In the genomic region with DNA sequence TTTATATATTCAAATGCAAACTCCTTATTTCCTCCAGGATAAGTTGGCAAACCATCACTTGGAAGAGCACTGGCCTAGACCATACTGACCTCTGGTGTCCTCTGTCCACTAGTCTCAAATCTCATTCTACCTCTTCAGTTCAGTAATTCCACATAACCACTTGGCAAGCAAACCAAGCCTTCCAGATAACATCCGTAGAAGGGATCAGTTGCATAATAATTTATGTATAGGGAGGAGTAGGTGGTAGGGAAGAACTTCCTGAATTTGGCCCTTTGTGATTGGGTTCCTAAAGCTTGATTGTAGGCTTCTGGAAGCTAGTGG, we compare ENCODE assay signal across 10 cellular contexts. TPM values are rescaled to one million over a fixed set of nuclear protein-coding genes. Genes with fewer than 3 reads are reported as not detected.
DNase-seq lines count a peak whose midpoint lies in the region; ATAC-seq and TF ChIP-seq lines count a peak whose summit lies in the region.
"Had no signal": no experiment of that assay in that cellular context is flagged by ENCODE, and none has a peak within 500 bp of the region (broad histone marks: within the 10 kb centered on the region; RNA-seq: fewer than 3 reads in every experiment).

No MANE protein-coding gene starts in this region.

- no peaks in the 10 kb centered on the region for H3K27me3 Mint-ChIP-seq in WTC11 (ENCODE audit: low read depth)

- no peak overlapping the region for H3K4me3 Mint-ChIP-seq in WTC11

- ATAC-seq in WTC11 (no peak), HG03378 (IDR thresholded peaks at IDR 0.05; ENCODE audit: unreplicated experiment) (no peak)

- peaks cover 49% of the 10 kb centered on the region for H3K36me3 Mint-ChIP-seq in WTC11

- H3K9me3 Mint-ChIP-seq in WTC11: no peaks in the 10 kb centered on the region

- peak overlapping the region; percentile 45 for H3K27ac Mint-ChIP-seq in WTC11

- no peak for TF ChIP-seq CTCF in WTC11 (IDR thresholded peaks at IDR 0.05)

- POLR2A ChIA-PET in WTC11 (lab: Charles Lee): no interaction called here

- peaks cover 51% of the 10 kb centered on the region for H3K4me1 Mint-ChIP-seq in WTC11

- CTCF ChIA-PET in WTC11 (lab: Charles Lee): interaction anchor here (1.1 kb wide), 1 partner anchor 11 kb away, joined by 4 read pairs; no protein-coding TSS in a partner anchor

- DNase-seq in GM04504 (ENCODE audit: low read depth) (peak; percentile 30), WTC11 (ENCODE audit: low spot score) (no peak), glomerular visceral epithelial cell (ENCODE audit: extremely low spot score) (peak; percentile 45), retina (peak; percentile 3), NOMO-1 (lab: John Stamatoyannopoulos, UW; ENCODE audit: unreplicated experiment in 2 of 2) (no peak)
- no peak for DNase-seq in stimulated activated CD4-positive, alpha-beta T cell treated with anti-CD3 and anti-CD28 coated beads, Interleukin-4, amount 100 ng/mL, for 4 hours
- DNase-seq in activated naive CD4-positive, alpha-beta T cell treated with anti-CD3 and anti-CD28 coated beads, Interleukin-2, amount 50 U/mL, for 16 hours: no peak
- DNase-seq: brain microvascular endothelial cell, Peyer's patch had no signal

TF ChIP-seq in WTC11, 78 proteins besides CTCF, POLR2A, EP300 and RAD21 (continues in another document):
- TF ChIP-seq, protein P1, sequence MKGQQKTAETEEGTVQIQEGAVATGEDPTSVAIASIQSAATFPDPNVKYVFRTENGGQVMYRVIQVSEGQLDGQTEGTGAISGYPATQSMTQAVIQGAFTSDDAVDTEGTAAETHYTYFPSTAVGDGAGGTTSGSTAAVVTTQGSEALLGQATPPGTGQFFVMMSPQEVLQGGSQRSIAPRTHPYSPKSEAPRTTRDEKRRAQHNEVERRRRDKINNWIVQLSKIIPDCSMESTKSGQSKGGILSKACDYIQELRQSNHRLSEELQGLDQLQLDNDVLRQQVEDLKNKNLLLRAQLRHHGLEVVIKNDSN (CRISPR knock-in tag; IDR thresholded peaks at IDR 0.05): no peak
- TF ChIP-seq GABPB1 (CRISPR knock-in tag; IDR thresholded peaks at IDR 0.05): no peak
- TF ChIP-seq, protein P2, sequence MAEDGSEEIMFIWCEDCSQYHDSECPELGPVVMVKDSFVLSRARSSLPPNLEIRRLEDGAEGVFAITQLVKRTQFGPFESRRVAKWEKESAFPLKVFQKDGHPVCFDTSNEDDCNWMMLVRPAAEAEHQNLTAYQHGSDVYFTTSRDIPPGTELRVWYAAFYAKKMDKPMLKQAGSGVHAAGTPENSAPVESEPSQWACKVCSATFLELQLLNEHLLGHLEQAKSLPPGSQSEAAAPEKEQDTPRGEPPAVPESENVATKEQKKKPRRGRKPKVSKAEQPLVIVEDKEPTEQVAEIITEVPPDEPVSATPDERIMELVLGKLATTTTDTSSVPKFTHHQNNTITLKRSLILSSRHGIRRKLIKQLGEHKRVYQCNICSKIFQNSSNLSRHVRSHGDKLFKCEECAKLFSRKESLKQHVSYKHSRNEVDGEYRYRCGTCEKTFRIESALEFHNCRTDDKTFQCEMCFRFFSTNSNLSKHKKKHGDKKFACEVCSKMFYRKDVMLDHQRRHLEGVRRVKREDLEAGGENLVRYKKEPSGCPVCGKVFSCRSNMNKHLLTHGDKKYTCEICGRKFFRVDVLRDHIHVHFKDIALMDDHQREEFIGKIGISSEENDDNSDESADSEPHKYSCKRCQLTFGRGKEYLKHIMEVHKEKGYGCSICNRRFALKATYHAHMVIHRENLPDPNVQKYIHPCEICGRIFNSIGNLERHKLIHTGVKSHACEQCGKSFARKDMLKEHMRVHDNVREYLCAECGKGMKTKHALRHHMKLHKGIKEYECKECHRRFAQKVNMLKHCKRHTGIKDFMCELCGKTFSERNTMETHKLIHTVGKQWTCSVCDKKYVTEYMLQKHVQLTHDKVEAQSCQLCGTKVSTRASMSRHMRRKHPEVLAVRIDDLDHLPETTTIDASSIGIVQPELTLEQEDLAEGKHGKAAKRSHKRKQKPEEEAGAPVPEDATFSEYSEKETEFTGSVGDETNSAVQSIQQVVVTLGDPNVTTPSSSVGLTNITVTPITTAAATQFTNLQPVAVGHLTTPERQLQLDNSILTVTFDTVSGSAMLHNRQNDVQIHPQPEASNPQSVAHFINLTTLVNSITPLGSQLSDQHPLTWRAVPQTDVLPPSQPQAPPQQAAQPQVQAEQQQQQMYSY (CRISPR knock-in tag; IDR thresholded peaks at IDR 0.05): no peak
- TF ChIP-seq ZNF317 (CRISPR knock-in tag; IDR thresholded peaks at IDR 0.05; ENCODE audit: borderline replicate concordance, low read depth): no peak
- TF ChIP-seq JUN (CRISPR knock-in tag; IDR thresholded peaks at IDR 0.05): no peak
- TF ChIP-seq, protein P3, sequence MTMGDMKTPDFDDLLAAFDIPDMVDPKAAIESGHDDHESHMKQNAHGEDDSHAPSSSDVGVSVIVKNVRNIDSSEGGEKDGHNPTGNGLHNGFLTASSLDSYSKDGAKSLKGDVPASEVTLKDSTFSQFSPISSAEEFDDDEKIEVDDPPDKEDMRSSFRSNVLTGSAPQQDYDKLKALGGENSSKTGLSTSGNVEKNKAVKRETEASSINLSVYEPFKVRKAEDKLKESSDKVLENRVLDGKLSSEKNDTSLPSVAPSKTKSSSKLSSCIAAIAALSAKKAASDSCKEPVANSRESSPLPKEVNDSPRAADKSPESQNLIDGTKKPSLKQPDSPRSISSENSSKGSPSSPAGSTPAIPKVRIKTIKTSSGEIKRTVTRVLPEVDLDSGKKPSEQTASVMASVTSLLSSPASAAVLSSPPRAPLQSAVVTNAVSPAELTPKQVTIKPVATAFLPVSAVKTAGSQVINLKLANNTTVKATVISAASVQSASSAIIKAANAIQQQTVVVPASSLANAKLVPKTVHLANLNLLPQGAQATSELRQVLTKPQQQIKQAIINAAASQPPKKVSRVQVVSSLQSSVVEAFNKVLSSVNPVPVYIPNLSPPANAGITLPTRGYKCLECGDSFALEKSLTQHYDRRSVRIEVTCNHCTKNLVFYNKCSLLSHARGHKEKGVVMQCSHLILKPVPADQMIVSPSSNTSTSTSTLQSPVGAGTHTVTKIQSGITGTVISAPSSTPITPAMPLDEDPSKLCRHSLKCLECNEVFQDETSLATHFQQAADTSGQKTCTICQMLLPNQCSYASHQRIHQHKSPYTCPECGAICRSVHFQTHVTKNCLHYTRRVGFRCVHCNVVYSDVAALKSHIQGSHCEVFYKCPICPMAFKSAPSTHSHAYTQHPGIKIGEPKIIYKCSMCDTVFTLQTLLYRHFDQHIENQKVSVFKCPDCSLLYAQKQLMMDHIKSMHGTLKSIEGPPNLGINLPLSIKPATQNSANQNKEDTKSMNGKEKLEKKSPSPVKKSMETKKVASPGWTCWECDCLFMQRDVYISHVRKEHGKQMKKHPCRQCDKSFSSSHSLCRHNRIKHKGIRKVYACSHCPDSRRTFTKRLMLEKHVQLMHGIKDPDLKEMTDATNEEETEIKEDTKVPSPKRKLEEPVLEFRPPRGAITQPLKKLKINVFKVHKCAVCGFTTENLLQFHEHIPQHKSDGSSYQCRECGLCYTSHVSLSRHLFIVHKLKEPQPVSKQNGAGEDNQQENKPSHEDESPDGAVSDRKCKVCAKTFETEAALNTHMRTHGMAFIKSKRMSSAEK (CRISPR knock-in tag; IDR thresholded peaks at IDR 0.05; ENCODE audit: borderline replicate concordance): no peak
- no peak for TF ChIP-seq GTF2I (CRISPR knock-in tag; conservative IDR thresholded peaks at IDR 0.05)
- TF ChIP-seq, protein P4, sequence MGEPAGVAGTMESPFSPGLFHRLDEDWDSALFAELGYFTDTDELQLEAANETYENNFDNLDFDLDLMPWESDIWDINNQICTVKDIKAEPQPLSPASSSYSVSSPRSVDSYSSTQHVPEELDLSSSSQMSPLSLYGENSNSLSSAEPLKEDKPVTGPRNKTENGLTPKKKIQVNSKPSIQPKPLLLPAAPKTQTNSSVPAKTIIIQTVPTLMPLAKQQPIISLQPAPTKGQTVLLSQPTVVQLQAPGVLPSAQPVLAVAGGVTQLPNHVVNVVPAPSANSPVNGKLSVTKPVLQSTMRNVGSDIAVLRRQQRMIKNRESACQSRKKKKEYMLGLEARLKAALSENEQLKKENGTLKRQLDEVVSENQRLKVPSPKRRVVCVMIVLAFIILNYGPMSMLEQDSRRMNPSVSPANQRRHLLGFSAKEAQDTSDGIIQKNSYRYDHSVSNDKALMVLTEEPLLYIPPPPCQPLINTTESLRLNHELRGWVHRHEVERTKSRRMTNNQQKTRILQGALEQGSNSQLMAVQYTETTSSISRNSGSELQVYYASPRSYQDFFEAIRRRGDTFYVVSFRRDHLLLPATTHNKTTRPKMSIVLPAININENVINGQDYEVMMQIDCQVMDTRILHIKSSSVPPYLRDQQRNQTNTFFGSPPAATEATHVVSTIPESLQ (CRISPR knock-in tag; IDR thresholded peaks at IDR 0.05): no peak
- TF ChIP-seq, protein P5, sequence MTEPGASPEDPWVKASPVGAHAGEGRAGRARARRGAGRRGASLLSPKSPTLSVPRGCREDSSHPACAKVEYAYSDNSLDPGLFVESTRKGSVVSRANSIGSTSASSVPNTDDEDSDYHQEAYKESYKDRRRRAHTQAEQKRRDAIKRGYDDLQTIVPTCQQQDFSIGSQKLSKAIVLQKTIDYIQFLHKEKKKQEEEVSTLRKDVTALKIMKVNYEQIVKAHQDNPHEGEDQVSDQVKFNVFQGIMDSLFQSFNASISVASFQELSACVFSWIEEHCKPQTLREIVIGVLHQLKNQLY (CRISPR knock-in tag; IDR thresholded peaks at IDR 0.05): no peak
- TF ChIP-seq, protein P6, sequence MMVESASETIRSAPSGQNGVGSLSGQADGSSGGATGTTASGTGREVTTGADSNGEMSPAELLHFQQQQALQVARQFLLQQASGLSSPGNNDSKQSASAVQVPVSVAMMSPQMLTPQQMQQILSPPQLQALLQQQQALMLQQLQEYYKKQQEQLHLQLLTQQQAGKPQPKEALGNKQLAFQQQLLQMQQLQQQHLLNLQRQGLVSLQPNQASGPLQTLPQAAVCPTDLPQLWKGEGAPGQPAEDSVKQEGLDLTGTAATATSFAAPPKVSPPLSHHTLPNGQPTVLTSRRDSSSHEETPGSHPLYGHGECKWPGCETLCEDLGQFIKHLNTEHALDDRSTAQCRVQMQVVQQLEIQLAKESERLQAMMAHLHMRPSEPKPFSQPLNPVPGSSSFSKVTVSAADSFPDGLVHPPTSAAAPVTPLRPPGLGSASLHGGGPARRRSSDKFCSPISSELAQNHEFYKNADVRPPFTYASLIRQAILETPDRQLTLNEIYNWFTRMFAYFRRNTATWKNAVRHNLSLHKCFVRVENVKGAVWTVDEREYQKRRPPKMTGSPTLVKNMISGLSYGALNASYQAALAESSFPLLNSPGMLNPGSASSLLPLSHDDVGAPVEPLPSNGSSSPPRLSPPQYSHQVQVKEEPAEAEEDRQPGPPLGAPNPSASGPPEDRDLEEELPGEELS (CRISPR knock-in tag; IDR thresholded peaks at IDR 0.05): no peak
- TF ChIP-seq, protein P7, sequence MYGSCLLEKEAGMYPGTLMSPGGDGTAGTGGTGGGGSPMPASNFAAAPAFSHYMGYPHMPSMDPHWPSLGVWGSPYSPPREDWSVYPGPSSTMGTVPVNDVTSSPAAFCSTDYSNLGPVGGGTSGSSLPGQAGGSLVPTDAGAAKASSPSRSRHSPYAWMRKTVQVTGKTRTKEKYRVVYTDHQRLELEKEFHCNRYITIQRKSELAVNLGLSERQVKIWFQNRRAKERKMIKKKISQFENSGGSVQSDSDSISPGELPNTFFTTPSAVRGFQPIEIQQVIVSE (CRISPR knock-in tag; IDR thresholded peaks at IDR 0.05; ENCODE audit: borderline replicate concordance): no peak

RNA-seq across cellular contexts. Expression of a gene that starts 55.0 kb away (rescaled TPM):
- 108 to 115 TPM (median 111 TPM) in 3 replicates for total RNA-seq in WTC11 (2021)

Comparison
In these comparisons a context has a peak if more than half of its experiments do, and no peak if none do; other contexts are left out.
1. DNase-seq: peak in GM04504 (single experiment), glomerular visceral epithelial cell (single experiment) and retina (single experiment); none in WTC11 (single experiment), NOMO-1 (0 of 2), stimulated activated CD4-positive, alpha-beta T cell treated with anti-CD3 and anti-CD28 coated beads, Interleukin-4, amount 100 ng/mL, for 4 hours (0 of 2) and activated naive CD4-positive, alpha-beta T cell treated with anti-CD3 and anti-CD28 coated beads, Interleukin-2, amount 50 U/mL, for 16 hours (single experiment).